In genomic region chr15:57377478-57377847, GRCh38 we compare ENCODE assay signal across 11 cellular contexts. TPM values are rescaled to one million over a fixed set of nuclear protein-coding genes. Genes with fewer than 3 reads are reported as not detected.
DNase-seq lines count a peak whose midpoint lies in the region; ATAC-seq, FAIRE-seq and TF ChIP-seq lines count a peak whose summit lies in the region.
"Had no signal": no experiment of that assay in that cellular context is flagged by ENCODE, and none has a peak within 500 bp of the region (broad histone marks: within the 10 kb centered on the region; RNA-seq: fewer than 3 reads in every experiment).

No MANE protein-coding gene starts in this region.

- no peaks in the 10 kb centered on the region for H3K27me3 ChIP-seq in breast epithelium

- peaks cover 48% of the 10 kb centered on the region for H3K27me3 Mint-ChIP-seq in activated T-cell treated with anti-CD3 and anti-CD28 coated beads, Interleukin-2, amount 50 U/mL, for 72 hours (ENCODE audit: low read depth)
- peaks cover 31% of the 10 kb centered on the region for H3K27me3 Mint-ChIP-seq in type B pancreatic cell

- no peaks in the 10 kb centered on the region for H3K9me3 ChIP-seq in breast epithelium

- H3K4me1 ChIP-seq in breast epithelium: peaks cover 0 to 5% of the 10 kb centered on the region in 2 donors
- H3K4me1 ChIP-seq: BLaER1 had no signal

- TF ChIP-seq POLR2A in breast epithelium (IDR thresholded peaks at IDR 0.05): no peak

- H3K9me3 Mint-ChIP-seq in activated T-cell treated with anti-CD3 and anti-CD28 coated beads, Interleukin-2, amount 50 U/mL, for 72 hours: no peaks in the 10 kb centered on the region
- H3K9me3 Mint-ChIP-seq in type B pancreatic cell: no peaks in the 10 kb centered on the region
- H3K9me3 Mint-ChIP-seq: stimulated activated naive CD8-positive, alpha-beta T cell treated with anti-CD3 and anti-CD28 coated beads, Interleukin-15, amount 100 ng/mL, for 72 hours; T-helper 1 cell treated with Interleukin-12 subunit alpha and Interleukin-12 subunit beta and Interleukin-4 antibody, amounts not matched to agents 30 μg/mL and 1 μg/mL, for 36 hours had no signal

- H3K27ac Mint-ChIP-seq in activated T-cell treated with anti-CD3 and anti-CD28 coated beads, Interleukin-2, amount 50 U/mL, for 72 hours: no peak overlapping the region
- H3K27ac Mint-ChIP-seq in type B pancreatic cell: peak overlapping the region; percentile 66
- H3K27ac Mint-ChIP-seq: T-helper 1 cell treated with Interleukin-12 subunit alpha and Interleukin-12 subunit beta and Interleukin-4 antibody, amounts not matched to agents 30 μg/mL and 1 μg/mL, for 36 hours had no signal

- no peaks in the 10 kb centered on the region for H3K36me3 ChIP-seq in breast epithelium
- H3K36me3 ChIP-seq: BLaER1 had no signal

- intact Hi-C loops in breast epithelium (cut with DNase I; ENCODE audit: low total_unique reads): no loop called here

- H3K4me3 ChIP-seq in breast epithelium: peak overlapping the region; percentile 61 to 93 (median 83)

- no peak for ATAC-seq in activated T-cell treated with anti-CD3 and anti-CD28 coated beads, Interleukin-2, amount 50 U/mL, for 72 hours (replicated peaks in 1 of 2)
- peak; percentile 45 for ATAC-seq in left lobe of liver
- no peak for ATAC-seq in GM21786 (IDR thresholded peaks at IDR 0.05; ENCODE audit: unreplicated experiment)

- TF ChIP-seq CTCF in breast epithelium (IDR thresholded peaks at IDR 0.05): no peak
- TF ChIP-seq CTCF in type B pancreatic cell (conservative IDR thresholded peaks at IDR 0.05): no peak
- no peak for TF ChIP-seq CTCF in D721Med (IDR thresholded peaks at IDR 0.05; ENCODE audit: insufficient read depth, missing control alignments)

- peaks cover 3% of the 10 kb centered on the region for H3K4me1 Mint-ChIP-seq in activated T-cell treated with anti-CD3 and anti-CD28 coated beads, Interleukin-2, amount 50 U/mL, for 72 hours (ENCODE audit: low read depth)
- H3K4me1 Mint-ChIP-seq in type B pancreatic cell (ENCODE audit: unreplicated experiment): peaks cover 36% of the 10 kb centered on the region

- peak overlapping the region; percentile 53 to 74 for H3K4me3 Mint-ChIP-seq in activated T-cell treated with anti-CD3 and anti-CD28 coated beads, Interleukin-2, amount 50 U/mL, for 72 hours
- peak overlapping the region; percentile 92 for H3K4me3 Mint-ChIP-seq in type B pancreatic cell

- FAIRE-seq in D721Med (lab: Jason Lieb, UNC): no peak

- DNase-seq in activated T-cell treated with anti-CD3 and anti-CD28 coated beads, Interleukin-2, amount 50 U/mL, for 72 hours: no peak
- no peak for DNase-seq in activated T-cell treated with anti-CD3 and anti-CD28 coated beads, Interleukin-2, amount 50 U/mL, for 48 hours
- DNase-seq in breast epithelium (ENCODE audit: low spot score in 2 of 2) (peak in 1 of 2 donors; percentile 39), left lobe of liver (ENCODE audit: low spot score) (no peak), type B pancreatic cell (ENCODE audit: extremely low spot score, unreplicated experiment) (no peak), SK-N-DZ (ENCODE audit: low spot score) (no peak), D721Med (ENCODE audit: insufficient read length, low spot score) (no peak)
- DNase-seq: stimulated activated naive CD8-positive, alpha-beta T cell treated with anti-CD3 and anti-CD28 coated beads, Interleukin-15, amount 100 ng/mL, for 72 hours had no signal

- H3K36me3 Mint-ChIP-seq in activated T-cell treated with anti-CD3 and anti-CD28 coated beads, Interleukin-2, amount 50 U/mL, for 72 hours (ENCODE audit: insufficient read depth in 2 of 2): peaks cover 2 to 3% of the 10 kb centered on the region in 2 donors
- no peaks in the 10 kb centered on the region for H3K36me3 Mint-ChIP-seq in type B pancreatic cell

- peak overlapping the region; percentile 83 to 84 for H3K27ac ChIP-seq in breast epithelium
- H3K27ac ChIP-seq: BLaER1 had no signal

RNA-seq across cellular contexts. Expression of gene CGNL1, which starts 1.2 kb away (rescaled TPM):
- not detected for total RNA-seq in activated T-cell treated with anti-CD3 and anti-CD28 coated beads, Interleukin-2, amount 50 U/mL, for 72 hours
- total RNA-seq in breast epithelium: 10 to 100 TPM in 2 of 3 donors, 1 to 10 TPM in 1; 5.4 to 24.9 (median 18.4) TPM
- 42.9 TPM for total RNA-seq in left lobe of liver
- 11.8 and 16.9 TPM in 2 replicates for total RNA-seq in type B pancreatic cell (ENCODE audit: low replicate concordance)
- 0.21 and 0.23 TPM in 2 replicates for polyA plus RNA-seq in SK-N-DZ (2014; cell fraction: cytosol; rRNA removed)
- polyA plus RNA-seq in SK-N-DZ (2014; cell fraction: nucleus; rRNA removed): 0.04 and 0.23 TPM in 2 replicates

Comparison
In these comparisons a context has a peak if more than half of its experiments do, and no peak if none do; other contexts are left out.
1. RNA of gene CGNL1, which starts 1.2 kb away (total RNA-seq): 42.9 TPM in left lobe of liver (single experiment), 5.4 to 24.9 TPM in breast epithelium and 11.8 to 16.9 TPM in type B pancreatic cell; not detected in activated T-cell treated with anti-CD3 and anti-CD28 coated beads, Interleukin-2, amount 50 U/mL, for 72 hours; every median in the first group is over 4 times any median in the second.